In genomic region chr17:11245792-11246191, GRCh38 we compare ENCODE assay signal across 31 cellular contexts. TPM values are rescaled to one million over a fixed set of nuclear protein-coding genes. Genes with fewer than 3 reads are reported as not detected.
"Had no signal": no experiment of that assay in that cellular context is flagged by ENCODE, and none has a peak within 500 bp of the region (broad histone marks: within the 10 kb centered on the region; RNA-seq: fewer than 3 reads in every experiment).

No MANE protein-coding gene starts in this region.

- H3K4me3 ChIP-seq: esophagus muscularis mucosa, gastroesophageal sphincter had no signal

- H3K9me3 ChIP-seq: esophagus muscularis mucosa, gastroesophageal sphincter had no signal

- H3K27ac ChIP-seq: brain microvascular endothelial cell, esophagus muscularis mucosa, gastroesophageal sphincter, WERI-Rb-1 had no signal

- DNase-seq: activated B cell treated with CpG ODN at 0.5 μM for 24 hours; activated CD4-positive, alpha-beta T cell treated with anti-CD3 and anti-CD28 coated beads for 48 hours; activated CD4-positive, alpha-beta T cell treated with anti-CD3 and anti-CD28 coated beads, Interleukin-2, amount 50 U/mL, for 1 hour; activated CD4-positive, alpha-beta T cell treated with anti-CD3 and anti-CD28 coated beads, Interleukin-2, amount 50 U/mL, for 48 hours; activated CD8-positive, alpha-beta memory T cell treated with anti-CD3 and anti-CD28 coated beads for 24 hours; activated CD8-positive, alpha-beta T cell treated with anti-CD3 and anti-CD28 coated beads for 36 hours; activated effector memory CD4-positive, alpha-beta T cell treated with Interleukin-2 at 50 U/mL for 16 hours; activated gamma-delta T cell treated with Interleukin-2 at 50 U/mL for 16 hours; activated naive CD4-positive, alpha-beta T cell treated with anti-CD3 and anti-CD28 coated beads, Interleukin-2, amount 50 U/mL, for 16 hours; activated naive CD4-positive, alpha-beta T cell treated with Interleukin-2 at 50 U/mL for 16 hours; activated T-cell treated with anti-CD3 and anti-CD28 coated beads, Interleukin-2, amount 50 U/mL, for 4 hours; amniotic stem cell; brain microvascular endothelial cell; cortex of kidney; dermis blood vessel endothelial cell; effector CD4-positive, alpha-beta T cell; effector memory CD8-positive, alpha-beta T cell; erythroblast; foreskin melanocyte; T-cell; T-helper 9 cell; WERI-Rb-1 had no signal

- ATAC-seq: activated CD4-positive, CD25-positive, alpha-beta regulatory T cell treated with anti-CD3 and anti-CD28 coated beads, Interleukin-2, amount 50 U/mL, for 24 hours; activated CD8-positive, alpha-beta T cell treated with anti-CD3 and anti-CD28 coated beads for 36 hours; activated T-cell treated with anti-CD3 and anti-CD28 coated beads, Interleukin-2, amount 50 U/mL, for 4 hours; activated T-helper 17 cell treated with anti-CD3 and anti-CD28 coated beads, Interleukin-2, amount 50 U/mL, for 72 hours; effector memory CD8-positive, alpha-beta T cell; gastroesophageal sphincter; T-cell had no signal

- H3K36me3 ChIP-seq: brain microvascular endothelial cell, esophagus muscularis mucosa, gastroesophageal sphincter, WERI-Rb-1 had no signal

- FAIRE-seq: astrocyte, bronchial epithelial cell, colon had no signal

RNA-seq across cellular contexts. Expression of gene SHISA6, which starts 4.8 kb away (rescaled TPM):
- total RNA-seq: activated B cell treated with CpG ODN at 0.5 μM for 24 hours; activated CD8-positive, alpha-beta T cell treated with anti-CD3 and anti-CD28 coated beads for 36 hours; activated T-cell treated with anti-CD3 and anti-CD28 coated beads, Interleukin-2, amount 50 U/mL, for 4 hours; activated T-helper 17 cell treated with anti-CD3 and anti-CD28 coated beads, Interleukin-2, amount 50 U/mL, for 72 hours; astrocyte; bronchial epithelial cell; chondrocyte; dermis blood vessel endothelial cell; T-cell; T-helper 2 cell treated with Interferon-gamma antibody and Interleukin-4, amounts not matched to agents 100 ng/mL and 5 ng/mL, for 36 hours had no signal
